24 cellular contexts compared by ENCODE assay signal in genomic region chr9:20290287-20290686, GRCh38.
A peak's percentile ranks its signal among the peaks of the same experiment; 100 is the strongest.
DNase-seq lines count a peak whose midpoint lies in the region; ATAC-seq, FAIRE-seq and TF ChIP-seq lines count a peak whose summit lies in the region.
"Had no signal": no experiment of that assay in that cellular context is flagged by ENCODE, and none has a peak within 500 bp of the region (broad histone marks: within the 10 kb centered on the region; RNA-seq: fewer than 3 reads in every experiment).

No MANE protein-coding gene starts in this region.

- CTCF ChIA-PET in CD4-positive, alpha-beta T cell (lab: Charles Lee): no interaction called here

- no peak overlapping the region for H3K4me3 ChIP-seq in bronchial epithelial cell (ENCODE audit: low read depth, low read length)
- no peak overlapping the region for H3K4me3 ChIP-seq in mesendoderm (ENCODE audit: low read length)
- H3K4me3 ChIP-seq: BLaER1 treated with 17β-estradiol and CSF1 and Interleukin-3, amounts not matched to agents 10 nM and 100 nM had no signal

- no peak overlapping the region for H3K27ac ChIP-seq in mesendoderm (ENCODE audit: low read depth, low read length)
- no peak overlapping the region for H3K27ac ChIP-seq in CD4-positive, alpha-beta T cell (ENCODE audit: low read depth, low read length)
- H3K27ac ChIP-seq: 22Rv1; BLaER1 treated with 17β-estradiol and CSF1 and Interleukin-3, amounts not matched to agents 10 nM and 100 nM had no signal

- H3K23ac ChIP-seq in mesendoderm (ENCODE audit: low read length): no peak overlapping the region

- peaks cover 2% of the 10 kb centered on the region for H3K9me3 Mint-ChIP-seq in CD4-positive, alpha-beta T cell
- H3K9me3 Mint-ChIP-seq in progenitor cell of endocrine pancreas (ENCODE audit: low read depth): peaks cover 16% of the 10 kb centered on the region

- no peak overlapping the region for H4K8ac ChIP-seq in mesendoderm (ENCODE audit: low read depth, low read length)

- H3K36me3 ChIP-seq in bronchial epithelial cell (ENCODE audit: control insufficient read depth, insufficient read depth, low read length) (no peaks in the 10 kb centered on the region), mesendoderm (ENCODE audit: control insufficient read depth, insufficient read depth, low read length) (no peaks in the 10 kb centered on the region)
- H3K36me3 ChIP-seq: BLaER1 treated with 17β-estradiol and CSF1 and Interleukin-3, amounts not matched to agents 10 nM and 100 nM had no signal

- H3K79me1 ChIP-seq in mesendoderm (ENCODE audit: low read length): no peaks in the 10 kb centered on the region

- peaks cover 14% of the 10 kb centered on the region for H3K4me1 Mint-ChIP-seq in CD4-positive, alpha-beta T cell (ENCODE audit: low read depth)
- H3K4me1 Mint-ChIP-seq in progenitor cell of endocrine pancreas (ENCODE audit: low read depth): peaks cover 16% of the 10 kb centered on the region

- no peaks in the 10 kb centered on the region for H3K4me1 ChIP-seq in mesendoderm (ENCODE audit: control insufficient read depth, low read depth, low read length)
- H3K4me1 ChIP-seq: BLaER1 treated with 17β-estradiol and CSF1 and Interleukin-3, amounts not matched to agents 10 nM and 100 nM had no signal

- intact Hi-C loops in CD4-positive, alpha-beta T cell (cut with DNase I, micrococcal nuclease): no loop called here

- H4K5ac ChIP-seq in mesendoderm (ENCODE audit: low read length): no peak overlapping the region

- no peak overlapping the region for H3K56ac ChIP-seq in mesendoderm (ENCODE audit: low read length)

- H2AK5ac ChIP-seq in mesendoderm (ENCODE audit: low read length): no peak overlapping the region

- H3K4me3 Mint-ChIP-seq in CD4-positive, alpha-beta T cell: no peak overlapping the region
- no peak overlapping the region for H3K4me3 Mint-ChIP-seq in progenitor cell of endocrine pancreas (ENCODE audit: low read depth)
- H3K4me3 Mint-ChIP-seq: CD8-positive, alpha-beta T cell had no signal

- H3K27me3 ChIP-seq in bronchial epithelial cell (ENCODE audit: control insufficient read depth, insufficient read depth, low read length): no peaks in the 10 kb centered on the region
- H3K27me3 ChIP-seq in mesendoderm (ENCODE audit: insufficient read depth, low read length, poor library complexity): no peaks in the 10 kb centered on the region
- H3K27me3 ChIP-seq in CD4-positive, alpha-beta T cell (ENCODE audit: control insufficient read depth, insufficient read depth, low read length): no peaks in the 10 kb centered on the region
- H3K27me3 ChIP-seq: BLaER1 treated with 17β-estradiol and CSF1 and Interleukin-3, amounts not matched to agents 10 nM and 100 nM had no signal

- peaks cover 6% of the 10 kb centered on the region for H3K9me3 ChIP-seq in CD4-positive, alpha-beta T cell (ENCODE audit: control insufficient read depth, low read length)

- no peak overlapping the region for H3K18ac ChIP-seq in mesendoderm (ENCODE audit: low read length)

- no peak overlapping the region for H2BK120ac ChIP-seq in mesendoderm (ENCODE audit: low read depth, low read length)

- H2BK5ac ChIP-seq in mesendoderm (ENCODE audit: low read length): no peak overlapping the region

- FAIRE-seq in bronchial epithelial cell (lab: Jason Lieb, UNC): peak; percentile 64
- FAIRE-seq: GM19239, RCC 7860 had no signal

- H3K36me3 Mint-ChIP-seq in CD4-positive, alpha-beta T cell (ENCODE audit: low read depth): no peaks in the 10 kb centered on the region
- no peaks in the 10 kb centered on the region for H3K36me3 Mint-ChIP-seq in progenitor cell of endocrine pancreas (ENCODE audit: insufficient read depth)
- H3K36me3 Mint-ChIP-seq: CD8-positive, alpha-beta T cell had no signal

- H3K27ac Mint-ChIP-seq in CD4-positive, alpha-beta T cell: no peak overlapping the region
- H3K27ac Mint-ChIP-seq in progenitor cell of endocrine pancreas: no peak overlapping the region
- H3K27ac Mint-ChIP-seq: CD8-positive, alpha-beta T cell had no signal

- no peak overlapping the region for H3K4me2 ChIP-seq in mesendoderm (ENCODE audit: low read length)
- H3K4me2 ChIP-seq: BLaER1 treated with 17β-estradiol and CSF1 and Interleukin-3, amounts not matched to agents 10 nM and 100 nM had no signal

- no peaks in the 10 kb centered on the region for H3K79me2 ChIP-seq in mesendoderm (ENCODE audit: control insufficient read depth, insufficient read depth, low read length)

- no peak overlapping the region for H3K4ac ChIP-seq in mesendoderm (ENCODE audit: low read depth, low read length)

- no peaks in the 10 kb centered on the region for H3K27me3 Mint-ChIP-seq in CD4-positive, alpha-beta T cell
- H3K27me3 Mint-ChIP-seq in progenitor cell of endocrine pancreas: no peaks in the 10 kb centered on the region

- no peak overlapping the region for H2BK15ac ChIP-seq in mesendoderm (replicated peaks; ENCODE audit: low read depth)

- no CpG with 5 or more reads among the region's 6 CpGs for WGBS in mesendoderm (ENCODE audit: extremely low coverage, insufficient coverage, low lambda C conversion rate)

- ATAC-seq in CD4-positive, alpha-beta T cell (ENCODE audit: poor library complexity): no peak
- ATAC-seq: CD8-positive, alpha-beta T cell had no signal

- no peak overlapping the region for H3K9ac ChIP-seq in mesendoderm (ENCODE audit: low read length)
- H3K9ac ChIP-seq: BLaER1 treated with 17β-estradiol and CSF1 and Interleukin-3, amounts not matched to agents 10 nM and 100 nM had no signal

- TF ChIP-seq CTCF in bronchial epithelial cell (IDR thresholded peaks at IDR 0.05; ENCODE audit: insufficient read depth, low read length, severe bottlenecking) (no peak), progenitor cell of endocrine pancreas (IDR thresholded peaks at IDR 0.05; ENCODE audit: unreplicated experiment) (no peak)
- no peak for TF ChIP-seq CTCF in CD4-positive, alpha-beta T cell (IDR thresholded peaks at IDR 0.05)

- DNase-seq in NCI-H82 (lab: John Stamatoyannopoulos, UW): peak; percentile 66
- DNase-seq in NCI-H82 treated with DMSO at 0.1 percent for 48 hours (lab: John Stamatoyannopoulos, UW; ENCODE audit: unreplicated experiment): no peak
- no peak for DNase-seq in bronchial epithelial cell (ENCODE audit: low read depth)
- peak; percentile 36 for DNase-seq in mesendoderm
- peak; percentile 68 for DNase-seq in retina
- DNase-seq in CD4-positive, alpha-beta T cell: no peak
- DNase-seq in inferior parietal cortex (ENCODE audit: extremely low spot score): no peak
- no peak for DNase-seq in progenitor cell of endocrine pancreas (ENCODE audit: low spot score, unreplicated experiment)
- DNase-seq: ACHN; Calu3; CD8-positive, alpha-beta T cell; DMS153; GF-D8; Kasumi-1; NCI-H1694 treated with DMSO at 0.1 percent for 48 hours; NCI-H2081 treated with DMSO at 0.1 percent for 48 hours; NCI-H2171 treated with DMSO at 0.1 percent for 48 hours; NCI-H524 treated with DMSO at 0.1 percent for 48 hours; OCI-M1; Right ventricle myocardium superior had no signal

- POLR2A ChIA-PET in CD4-positive, alpha-beta T cell (lab: Charles Lee): interaction anchor here (0.5 to 0.7 kb wide), 3 partner anchors 31 to 1063 kb away, joined by 3 to 5 read pairs (median 3); no protein-coding TSS in a partner anchor

Comparison
In these comparisons a context has a peak if more than half of its experiments do, and no peak if none do; other contexts are left out.
1. DNase-seq: peak in NCI-H82 (single experiment), mesendoderm (single experiment) and retina (single experiment); none in NCI-H82 treated with DMSO at 0.1 percent for 48 hours (single experiment), bronchial epithelial cell (single experiment), CD4-positive, alpha-beta T cell (0 of 10), inferior parietal cortex (single experiment) and progenitor cell of endocrine pancreas (single experiment).